ENCODE assay signal across 1 cellular context in the genomic region with DNA sequence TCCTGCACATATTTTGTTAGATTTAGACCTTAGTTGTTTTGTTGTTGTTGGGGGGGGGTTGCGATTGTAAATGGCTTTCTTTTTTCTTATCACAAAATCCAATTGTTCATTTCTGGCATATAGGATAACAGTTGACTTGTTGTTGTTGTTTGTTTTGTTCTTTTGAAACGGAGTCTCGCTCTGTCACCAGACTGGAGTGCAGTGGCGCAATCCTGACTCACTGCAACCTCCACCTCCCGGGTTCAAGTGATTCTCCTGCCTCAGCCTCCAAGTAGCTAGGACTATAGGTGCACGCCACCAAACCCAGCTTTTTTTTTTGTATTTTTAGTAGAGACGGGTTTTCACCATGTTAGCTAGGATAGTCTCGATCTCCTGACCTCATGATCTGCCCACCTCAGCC. TPM values are rescaled to one million over a fixed set of nuclear protein-coding genes. Genes with fewer than 3 reads are reported as not detected.
"Had no signal": no experiment of that assay in that cellular context is flagged by ENCODE, and none has a peak within 500 bp of the region (broad histone marks: within the 10 kb centered on the region; RNA-seq: fewer than 3 reads in every experiment).

No MANE protein-coding gene starts in this region.

RNA-seq across cellular contexts. Expression of a gene that starts 39.7 kb away (rescaled TPM):
- total RNA-seq: OCI-LY7 had no signal
